In genomic region chr12:96189781-96190180, GRCh38 we compare ENCODE assay signal across 13 cellular contexts.
"Had no signal": no experiment of that assay in that cellular context is flagged by ENCODE, and none has a peak within 500 bp of the region (broad histone marks: within the 10 kb centered on the region; RNA-seq: fewer than 3 reads in every experiment).

No MANE protein-coding gene starts in this region.

- H3K27ac Mint-ChIP-seq: activated naive CD4-positive, alpha-beta T cell treated with anti-CD3 and anti-CD28 coated beads for 36 hours had no signal

- H3K27ac ChIP-seq: adrenal gland, cardiac muscle cell, hepatocyte, pancreas, sigmoid colon, spleen, tibial artery had no signal

- H3K4me3 Mint-ChIP-seq: activated naive CD4-positive, alpha-beta T cell treated with anti-CD3 and anti-CD28 coated beads for 36 hours had no signal

- H3K4me1 ChIP-seq: adrenal gland, pancreas had no signal

- H3K4me3 ChIP-seq: adrenal gland, cardiac muscle cell, hepatocyte, lung, pancreas, sigmoid colon, spleen, tibial artery had no signal

- H3K36me3 ChIP-seq: adrenal gland, cardiac muscle cell, pancreas, sigmoid colon, spleen, tibial artery had no signal

- H3K9me3 Mint-ChIP-seq: activated naive CD4-positive, alpha-beta T cell treated with anti-CD3 and anti-CD28 coated beads for 36 hours had no signal

- DNase-seq: activated CD4-positive, alpha-beta T cell treated with anti-CD3 and anti-CD28 coated beads, Interleukin-2, amount 50 U/mL, for 4 hours; activated CD4-positive, CD25-positive, alpha-beta regulatory T cell treated with anti-CD3 and anti-CD28 coated beads, Interleukin-2, amount 50 U/mL, for 72 hours; activated naive CD4-positive, alpha-beta T cell treated with anti-CD3 and anti-CD28 coated beads for 36 hours; activated T-cell treated with anti-CD3 and anti-CD28 coated beads for 4 hours; adrenal gland; pancreas; sigmoid colon; spleen; T-helper 9 cell; tibial artery had no signal

- H3K27me3 ChIP-seq: adrenal gland, cardiac muscle cell, hepatocyte, pancreas, sigmoid colon, spleen, tibial artery had no signal

- ATAC-seq: pancreas had no signal

- H3K9me3 ChIP-seq: adrenal gland, pancreas, sigmoid colon, spleen, tibial artery had no signal
